In the genomic region with DNA sequence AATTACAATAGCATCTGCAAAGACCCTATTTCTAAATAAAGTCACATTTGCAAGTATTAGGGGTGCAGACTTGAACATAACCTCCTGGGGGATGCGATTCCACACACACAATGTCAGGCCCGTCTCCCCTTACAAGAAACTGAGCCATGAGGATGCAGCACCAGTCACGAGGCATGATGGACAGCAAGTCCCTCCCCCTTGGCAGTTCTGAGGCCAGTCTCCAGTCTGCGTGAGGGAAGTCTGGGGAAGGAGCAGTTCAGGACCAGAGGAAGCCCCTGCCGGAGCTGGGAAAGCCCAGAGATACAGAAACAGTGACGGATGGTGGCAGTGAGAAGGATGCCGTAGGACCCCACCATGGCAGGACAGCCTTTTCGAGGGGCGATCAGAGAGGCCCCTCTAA, we compare ENCODE assay signal across 2 cellular contexts.
TF ChIP-seq lines count a peak whose summit lies in the region.

No MANE protein-coding gene starts in this region.

TF ChIP-seq in SK-N-SH treated with all-trans-retinoic acid at 6 μM for 48 hours, 23 proteins besides CTCF, POLR2A, EP300 and RAD21 (continued from another document):
- TF ChIP-seq CSDC2 (CRISPR knock-in tag; IDR thresholded peaks at IDR 0.05) (no peak), ZFP3 (CRISPR knock-in tag; IDR thresholded peaks at IDR 0.05) (no peak), ZC3H10 (CRISPR knock-in tag; IDR thresholded peaks at IDR 0.05) (no peak), OSR1 (CRISPR knock-in tag; IDR thresholded peaks at IDR 0.05) (no peak), ZNF8 (CRISPR knock-in tag; IDR thresholded peaks at IDR 0.05) (no peak), TOX (CRISPR knock-in tag; IDR thresholded peaks at IDR 0.05; ENCODE audit: borderline replicate concordance) (no peak), ISL1 (CRISPR knock-in tag; IDR thresholded peaks at IDR 0.05) (no peak)
- TF ChIP-seq, protein P1, sequence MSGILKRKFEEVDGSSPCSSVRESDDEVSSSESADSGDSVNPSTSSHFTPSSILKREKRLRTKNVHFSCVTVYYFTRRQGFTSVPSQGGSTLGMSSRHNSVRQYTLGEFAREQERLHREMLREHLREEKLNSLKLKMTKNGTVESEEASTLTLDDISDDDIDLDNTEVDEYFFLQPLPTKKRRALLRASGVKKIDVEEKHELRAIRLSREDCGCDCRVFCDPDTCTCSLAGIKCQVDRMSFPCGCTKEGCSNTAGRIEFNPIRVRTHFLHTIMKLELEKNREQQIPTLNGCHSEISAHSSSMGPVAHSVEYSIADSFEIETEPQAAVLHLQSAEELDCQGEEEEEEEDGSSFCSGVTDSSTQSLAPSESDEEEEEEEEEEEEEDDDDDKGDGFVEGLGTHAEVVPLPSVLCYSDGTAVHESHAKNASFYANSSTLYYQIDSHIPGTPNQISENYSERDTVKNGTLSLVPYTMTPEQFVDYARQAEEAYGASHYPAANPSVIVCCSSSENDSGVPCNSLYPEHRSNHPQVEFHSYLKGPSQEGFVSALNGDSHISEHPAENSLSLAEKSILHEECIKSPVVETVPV (CRISPR knock-in tag; IDR thresholded peaks at IDR 0.05): no peak
- TF ChIP-seq, protein P2, sequence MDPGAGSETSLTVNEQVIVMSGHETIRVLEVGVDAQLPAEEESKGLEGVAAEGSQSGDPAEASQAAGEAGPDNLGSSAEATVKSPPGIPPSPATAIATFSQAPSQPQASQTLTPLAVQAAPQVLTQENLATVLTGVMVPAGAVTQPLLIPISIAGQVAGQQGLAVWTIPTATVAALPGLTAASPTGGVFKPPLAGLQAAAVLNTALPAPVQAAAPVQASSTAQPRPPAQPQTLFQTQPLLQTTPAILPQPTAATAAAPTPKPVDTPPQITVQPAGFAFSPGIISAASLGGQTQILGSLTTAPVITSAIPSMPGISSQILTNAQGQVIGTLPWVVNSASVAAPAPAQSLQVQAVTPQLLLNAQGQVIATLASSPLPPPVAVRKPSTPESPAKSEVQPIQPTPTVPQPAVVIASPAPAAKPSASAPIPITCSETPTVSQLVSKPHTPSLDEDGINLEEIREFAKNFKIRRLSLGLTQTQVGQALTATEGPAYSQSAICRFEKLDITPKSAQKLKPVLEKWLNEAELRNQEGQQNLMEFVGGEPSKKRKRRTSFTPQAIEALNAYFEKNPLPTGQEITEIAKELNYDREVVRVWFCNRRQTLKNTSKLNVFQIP (CRISPR knock-in tag; IDR thresholded peaks at IDR 0.05; ENCODE audit: borderline replicate concordance, low read depth): no peak
- TF ChIP-seq, protein P3, sequence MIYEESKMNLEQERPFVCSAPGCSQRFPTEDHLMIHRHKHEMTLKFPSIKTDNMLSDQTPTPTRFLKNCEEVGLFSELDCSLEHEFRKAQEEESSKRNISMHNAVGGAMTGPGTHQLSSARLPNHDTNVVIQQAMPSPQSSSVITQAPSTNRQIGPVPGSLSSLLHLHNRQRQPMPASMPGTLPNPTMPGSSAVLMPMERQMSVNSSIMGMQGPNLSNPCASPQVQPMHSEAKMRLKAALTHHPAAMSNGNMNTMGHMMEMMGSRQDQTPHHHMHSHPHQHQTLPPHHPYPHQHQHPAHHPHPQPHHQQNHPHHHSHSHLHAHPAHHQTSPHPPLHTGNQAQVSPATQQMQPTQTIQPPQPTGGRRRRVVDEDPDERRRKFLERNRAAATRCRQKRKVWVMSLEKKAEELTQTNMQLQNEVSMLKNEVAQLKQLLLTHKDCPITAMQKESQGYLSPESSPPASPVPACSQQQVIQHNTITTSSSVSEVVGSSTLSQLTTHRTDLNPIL (CRISPR knock-in tag; IDR thresholded peaks at IDR 0.05; ENCODE audit: low read depth): no peak

TF ChIP-seq in WTC11, 78 proteins besides CTCF, POLR2A, EP300 and RAD21:
- TF ChIP-seq, protein P4, sequence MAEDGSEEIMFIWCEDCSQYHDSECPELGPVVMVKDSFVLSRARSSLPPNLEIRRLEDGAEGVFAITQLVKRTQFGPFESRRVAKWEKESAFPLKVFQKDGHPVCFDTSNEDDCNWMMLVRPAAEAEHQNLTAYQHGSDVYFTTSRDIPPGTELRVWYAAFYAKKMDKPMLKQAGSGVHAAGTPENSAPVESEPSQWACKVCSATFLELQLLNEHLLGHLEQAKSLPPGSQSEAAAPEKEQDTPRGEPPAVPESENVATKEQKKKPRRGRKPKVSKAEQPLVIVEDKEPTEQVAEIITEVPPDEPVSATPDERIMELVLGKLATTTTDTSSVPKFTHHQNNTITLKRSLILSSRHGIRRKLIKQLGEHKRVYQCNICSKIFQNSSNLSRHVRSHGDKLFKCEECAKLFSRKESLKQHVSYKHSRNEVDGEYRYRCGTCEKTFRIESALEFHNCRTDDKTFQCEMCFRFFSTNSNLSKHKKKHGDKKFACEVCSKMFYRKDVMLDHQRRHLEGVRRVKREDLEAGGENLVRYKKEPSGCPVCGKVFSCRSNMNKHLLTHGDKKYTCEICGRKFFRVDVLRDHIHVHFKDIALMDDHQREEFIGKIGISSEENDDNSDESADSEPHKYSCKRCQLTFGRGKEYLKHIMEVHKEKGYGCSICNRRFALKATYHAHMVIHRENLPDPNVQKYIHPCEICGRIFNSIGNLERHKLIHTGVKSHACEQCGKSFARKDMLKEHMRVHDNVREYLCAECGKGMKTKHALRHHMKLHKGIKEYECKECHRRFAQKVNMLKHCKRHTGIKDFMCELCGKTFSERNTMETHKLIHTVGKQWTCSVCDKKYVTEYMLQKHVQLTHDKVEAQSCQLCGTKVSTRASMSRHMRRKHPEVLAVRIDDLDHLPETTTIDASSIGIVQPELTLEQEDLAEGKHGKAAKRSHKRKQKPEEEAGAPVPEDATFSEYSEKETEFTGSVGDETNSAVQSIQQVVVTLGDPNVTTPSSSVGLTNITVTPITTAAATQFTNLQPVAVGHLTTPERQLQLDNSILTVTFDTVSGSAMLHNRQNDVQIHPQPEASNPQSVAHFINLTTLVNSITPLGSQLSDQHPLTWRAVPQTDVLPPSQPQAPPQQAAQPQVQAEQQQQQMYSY (CRISPR knock-in tag; IDR thresholded peaks at IDR 0.05): no peak
- TF ChIP-seq NFATC4 (CRISPR knock-in tag; IDR thresholded peaks at IDR 0.05) (no peak), TEAD1 (CRISPR knock-in tag; IDR thresholded peaks at IDR 0.05) (no peak), FOXP1 (CRISPR knock-in tag; IDR thresholded peaks at IDR 0.05; ENCODE audit: borderline replicate concordance) (no peak), CREB1 (CRISPR knock-in tag; IDR thresholded peaks at IDR 0.05) (no peak), ZNF317 (CRISPR knock-in tag; IDR thresholded peaks at IDR 0.05; ENCODE audit: borderline replicate concordance, low read depth) (no peak), ATF1 (CRISPR knock-in tag; IDR thresholded peaks at IDR 0.05) (no peak)
- TF ChIP-seq, protein P5, sequence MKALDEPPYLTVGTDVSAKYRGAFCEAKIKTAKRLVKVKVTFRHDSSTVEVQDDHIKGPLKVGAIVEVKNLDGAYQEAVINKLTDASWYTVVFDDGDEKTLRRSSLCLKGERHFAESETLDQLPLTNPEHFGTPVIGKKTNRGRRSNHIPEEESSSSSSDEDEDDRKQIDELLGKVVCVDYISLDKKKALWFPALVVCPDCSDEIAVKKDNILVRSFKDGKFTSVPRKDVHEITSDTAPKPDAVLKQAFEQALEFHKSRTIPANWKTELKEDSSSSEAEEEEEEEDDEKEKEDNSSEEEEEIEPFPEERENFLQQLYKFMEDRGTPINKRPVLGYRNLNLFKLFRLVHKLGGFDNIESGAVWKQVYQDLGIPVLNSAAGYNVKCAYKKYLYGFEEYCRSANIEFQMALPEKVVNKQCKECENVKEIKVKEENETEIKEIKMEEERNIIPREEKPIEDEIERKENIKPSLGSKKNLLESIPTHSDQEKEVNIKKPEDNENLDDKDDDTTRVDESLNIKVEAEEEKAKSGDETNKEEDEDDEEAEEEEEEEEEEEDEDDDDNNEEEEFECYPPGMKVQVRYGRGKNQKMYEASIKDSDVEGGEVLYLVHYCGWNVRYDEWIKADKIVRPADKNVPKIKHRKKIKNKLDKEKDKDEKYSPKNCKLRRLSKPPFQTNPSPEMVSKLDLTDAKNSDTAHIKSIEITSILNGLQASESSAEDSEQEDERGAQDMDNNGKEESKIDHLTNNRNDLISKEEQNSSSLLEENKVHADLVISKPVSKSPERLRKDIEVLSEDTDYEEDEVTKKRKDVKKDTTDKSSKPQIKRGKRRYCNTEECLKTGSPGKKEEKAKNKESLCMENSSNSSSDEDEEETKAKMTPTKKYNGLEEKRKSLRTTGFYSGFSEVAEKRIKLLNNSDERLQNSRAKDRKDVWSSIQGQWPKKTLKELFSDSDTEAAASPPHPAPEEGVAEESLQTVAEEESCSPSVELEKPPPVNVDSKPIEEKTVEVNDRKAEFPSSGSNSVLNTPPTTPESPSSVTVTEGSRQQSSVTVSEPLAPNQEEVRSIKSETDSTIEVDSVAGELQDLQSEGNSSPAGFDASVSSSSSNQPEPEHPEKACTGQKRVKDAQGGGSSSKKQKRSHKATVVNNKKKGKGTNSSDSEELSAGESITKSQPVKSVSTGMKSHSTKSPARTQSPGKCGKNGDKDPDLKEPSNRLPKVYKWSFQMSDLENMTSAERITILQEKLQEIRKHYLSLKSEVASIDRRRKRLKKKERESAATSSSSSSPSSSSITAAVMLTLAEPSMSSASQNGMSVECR (CRISPR knock-in tag; IDR thresholded peaks at IDR 0.05; ENCODE audit: borderline replicate concordance): no peak
- TF ChIP-seq, protein P6, sequence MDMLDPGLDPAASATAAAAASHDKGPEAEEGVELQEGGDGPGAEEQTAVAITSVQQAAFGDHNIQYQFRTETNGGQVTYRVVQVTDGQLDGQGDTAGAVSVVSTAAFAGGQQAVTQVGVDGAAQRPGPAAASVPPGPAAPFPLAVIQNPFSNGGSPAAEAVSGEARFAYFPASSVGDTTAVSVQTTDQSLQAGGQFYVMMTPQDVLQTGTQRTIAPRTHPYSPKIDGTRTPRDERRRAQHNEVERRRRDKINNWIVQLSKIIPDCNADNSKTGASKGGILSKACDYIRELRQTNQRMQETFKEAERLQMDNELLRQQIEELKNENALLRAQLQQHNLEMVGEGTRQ (CRISPR knock-in tag; IDR thresholded peaks at IDR 0.05): no peak
TF ChIP-seq in WTC11: peak in this region for 0.
